ENCODE assay signal across 17 cellular contexts in the genomic region with DNA sequence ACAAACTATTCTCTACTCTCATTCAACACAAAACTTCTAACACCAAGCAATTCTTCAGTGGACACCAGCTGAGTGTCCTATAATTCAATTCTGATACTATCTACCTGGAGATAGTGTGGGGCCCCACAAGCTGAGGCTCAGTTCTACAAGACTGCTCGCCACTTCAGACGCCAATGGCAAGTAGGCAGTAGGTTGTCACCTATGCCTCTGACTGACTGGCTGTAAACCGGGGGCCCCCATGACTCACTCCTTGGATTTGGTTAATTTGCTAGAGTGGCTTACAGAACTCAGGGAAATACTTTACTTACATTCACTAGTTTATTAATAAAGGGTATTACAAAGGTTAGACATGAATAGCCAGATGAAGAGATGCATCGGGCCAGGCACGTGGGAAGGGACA. TPM values are rescaled to one million over a fixed set of nuclear protein-coding genes. Genes with fewer than 3 reads are reported as not detected.
DNase-seq lines count a peak whose midpoint lies in the region; ATAC-seq and TF ChIP-seq lines count a peak whose summit lies in the region.
"Had no signal": no experiment of that assay in that cellular context is flagged by ENCODE, and none has a peak within 500 bp of the region (broad histone marks: within the 10 kb centered on the region; RNA-seq: fewer than 3 reads in every experiment).

No MANE protein-coding gene starts in this region.

- peaks cover 65 to 78% of the 10 kb centered on the region in 2 donors for H3K36me3 Mint-ChIP-seq in CD14-positive monocyte
- peaks cover 4% of the 10 kb centered on the region for H3K36me3 Mint-ChIP-seq in T-helper 17 cell (ENCODE audit: low read depth)
- H3K36me3 Mint-ChIP-seq in progenitor cell of endocrine pancreas (ENCODE audit: insufficient read depth): peaks cover 23% of the 10 kb centered on the region

- no peak for ATAC-seq in T-helper 17 cell
- no peak for ATAC-seq in GM19351 (IDR thresholded peaks at IDR 0.05; ENCODE audit: unreplicated experiment)
- ATAC-seq: CD8-positive, alpha-beta T cell; GM23338 had no signal

- H3K9me3 Mint-ChIP-seq in CD14-positive monocyte (peaks cover 0 to 2% (median 0%) of the 10 kb centered on the region in 7 donors), progenitor cell of endocrine pancreas (ENCODE audit: low read depth) (no peaks in the 10 kb centered on the region)
- H3K9me3 Mint-ChIP-seq: CD8-positive, alpha-beta T cell; GM23338 had no signal

- H3K4me3 Mint-ChIP-seq in CD14-positive monocyte (no peak overlapping the region), T-helper 17 cell (no peak overlapping the region), progenitor cell of endocrine pancreas (ENCODE audit: low read depth) (no peak overlapping the region)
- H3K4me3 Mint-ChIP-seq: CD8-positive, alpha-beta T cell; GM23338 had no signal

- DNase-seq in activated CD4-positive, alpha-beta T cell treated with anti-CD3 and anti-CD28 coated beads for 48 hours: peak; percentile 12
- no peak for DNase-seq in activated CD4-positive, alpha-beta T cell treated with anti-CD3 and anti-CD28 coated beads, Interleukin-2, amount 50 U/mL, for 1 hour
- DNase-seq in CD14-positive monocyte (ENCODE audit: low spot score) (no peak), T-helper 17 cell (no peak), progenitor cell of endocrine pancreas (ENCODE audit: low spot score, unreplicated experiment) (no peak), dedifferentiated amniotic fluid mesenchymal stem cell (ENCODE audit: extremely low spot score) (no peak)
- DNase-seq: 8988T; ACHN; CD8-positive, alpha-beta T cell; COR-L47; DMS153; DMS79 treated with DMSO at 0.1 percent for 48 hours; EL; H7 had no signal

- TF ChIP-seq CTCF in CD14-positive monocyte (IDR thresholded peaks at IDR 0.05) (no peak), progenitor cell of endocrine pancreas (IDR thresholded peaks at IDR 0.05; ENCODE audit: unreplicated experiment) (no peak)

- H3K27ac Mint-ChIP-seq in CD14-positive monocyte (peak overlapping the region in 4 of 7 donors; percentile 11 to 74 (median 48)), T-helper 17 cell (peak overlapping the region; percentile 34), progenitor cell of endocrine pancreas (peak overlapping the region; percentile 30)
- H3K27ac Mint-ChIP-seq: CD8-positive, alpha-beta T cell; GM23338 had no signal

- intact Hi-C loops in CD14-positive monocyte (cut with micrococcal nuclease): no loop called here

- no peaks in the 10 kb centered on the region for H3K9me3 ChIP-seq in T-helper 17 cell (ENCODE audit: control insufficient read depth, low read length, poor library complexity, severe bottlenecking)
- H3K9me3 ChIP-seq: BLaER1 treated with 17β-estradiol and CSF1 and Interleukin-3, amounts not matched to agents 10 nM and 100 nM had no signal

- H3K4me1 Mint-ChIP-seq in CD14-positive monocyte (peaks cover 11% of the 10 kb centered on the region), T-helper 17 cell (peaks cover 9% of the 10 kb centered on the region), progenitor cell of endocrine pancreas (ENCODE audit: low read depth) (no peaks in the 10 kb centered on the region)
- H3K4me1 Mint-ChIP-seq: GM23338 had no signal

- H3K27me3 Mint-ChIP-seq in CD14-positive monocyte (ENCODE audit: low read depth in 3 of 3): no peaks in the 10 kb centered on the region
- H3K27me3 Mint-ChIP-seq in T-helper 17 cell: no peaks in the 10 kb centered on the region
- no peaks in the 10 kb centered on the region for H3K27me3 Mint-ChIP-seq in progenitor cell of endocrine pancreas

RNA-seq across cellular contexts. Expression of a gene that starts 21.5 kb away (rescaled TPM):
- polyA plus RNA-seq in CD14-positive monocyte: 10 to 100 TPM; 49.0 to 53.0 TPM
- total RNA-seq in T-helper 17 cell (10 to 100 TPM; 13.6 to 15.5 TPM), progenitor cell of endocrine pancreas (31.6 and 32.6 TPM in 2 replicates)

RNA-seq across cellular contexts. Expression of a gene that starts 54.1 kb away (rescaled TPM):
- 10 to 100 TPM; 10.3 to 10.4 TPM for polyA plus RNA-seq in CD14-positive monocyte
- total RNA-seq in T-helper 17 cell (1 to 10 TPM; 7.7 to 9.3 TPM), progenitor cell of endocrine pancreas (12.9 and 13.4 TPM in 2 replicates)
